15 cellular contexts compared by ENCODE assay signal in genomic region chr12:120324841-120325417, GRCh38. TPM values are rescaled to one million over a fixed set of nuclear protein-coding genes. Genes with fewer than 3 reads are reported as not detected.
DNase-seq lines count a peak whose midpoint lies in the region; FAIRE-seq and TF ChIP-seq lines count a peak whose summit lies in the region.
"Had no signal": no experiment of that assay in that cellular context is flagged by ENCODE, and none has a peak within 500 bp of the region (broad histone marks: within the 10 kb centered on the region; RNA-seq: fewer than 3 reads in every experiment).

No MANE protein-coding gene starts in this region.

- H3K36me3 Mint-ChIP-seq in IgD-negative memory B cell: no peaks in the 10 kb centered on the region
- H3K36me3 Mint-ChIP-seq in astrocyte (ENCODE audit: low read depth, unreplicated experiment): no peaks in the 10 kb centered on the region
- H3K36me3 Mint-ChIP-seq: activated naive CD4-positive, alpha-beta T cell treated with anti-CD3 and anti-CD28 coated beads, Interleukin-2, amount 50 U/mL, for 24 hours; natural killer cell had no signal

- H3F3A ChIP-seq in DOHH2 (ENCODE audit: control insufficient read depth, insufficient read depth) (no peaks in the 10 kb centered on the region), neural cell (ENCODE audit: insufficient read depth, low read length, poor library complexity, severe bottlenecking) (no peaks in the 10 kb centered on the region)

- peak overlapping the region; percentile 81; the same call in 1 of the 2 replicates for H3K4me3 ChIP-seq in DOHH2 (ENCODE audit: low read length)
- no peak overlapping the region for H3K4me3 ChIP-seq in astrocyte (ENCODE audit: insufficient read depth, low read depth, low read length)
- no peak overlapping the region for H3K4me3 ChIP-seq in neural cell (ENCODE audit: low read length)
- H3K4me3 ChIP-seq in coronary artery: no peak overlapping the region
- peak overlapping the region in 1 of 4 donors; percentile 66 for H3K4me3 ChIP-seq in esophagus muscularis mucosa

- peak overlapping the region; percentile 100 for H3K4me2 ChIP-seq in DOHH2 (ENCODE audit: low read length)
- H3K4me2 ChIP-seq in astrocyte (ENCODE audit: low read length): peak overlapping the region; percentile 94
- H3K4me2 ChIP-seq in neural cell (ENCODE audit: low read length): no peak overlapping the region

- TF ChIP-seq CTCF in DOHH2 (IDR thresholded peaks at IDR 0.05; ENCODE audit: low read depth, low read length, poor library complexity, severe bottlenecking) (no peak), astrocyte (IDR thresholded peaks at IDR 0.05; ENCODE audit: insufficient read depth, low read depth, low read length) (no peak), neural cell (IDR thresholded peaks at IDR 0.05; ENCODE audit: poor library complexity, severe bottlenecking) (no peak), coronary artery (IDR thresholded peaks at IDR 0.05) (no peak), esophagus muscularis mucosa (IDR thresholded peaks at IDR 0.05) (no peak)

- H3K27me3 ChIP-seq in DOHH2 (ENCODE audit: control insufficient read depth, low read length) (peaks cover 8% of the 10 kb centered on the region), astrocyte (ENCODE audit: insufficient read depth, low read length) (peaks cover 2% of the 10 kb centered on the region), neural cell (ENCODE audit: insufficient read depth, low read depth, low read length) (no peaks in the 10 kb centered on the region), esophagus muscularis mucosa (no peaks in the 10 kb centered on the region)
- H3K27me3 ChIP-seq: BLaER1 treated with 17β-estradiol and CSF1 and Interleukin-3, amounts not matched to agents 10 nM and 100 nM had no signal

- H3K27ac ChIP-seq in DOHH2 (ENCODE audit: low read depth, low read length) (no peak overlapping the region), astrocyte (ENCODE audit: low read depth, low read length) (no peak overlapping the region), neural cell (ENCODE audit: low read length) (no peak overlapping the region), coronary artery (no peak overlapping the region), esophagus muscularis mucosa (replicated peaks in 1 of 4) (no peak overlapping the region)
- H3K27ac ChIP-seq: thoracic aorta had no signal

- H3K4me1 Mint-ChIP-seq in IgD-negative memory B cell (peaks cover 3 to 5% (median 4%) of the 10 kb centered on the region in 3 donors), astrocyte (ENCODE audit: low read depth, unreplicated experiment) (no peaks in the 10 kb centered on the region)

- peak overlapping the region in 3 of 4 donors; percentile 84 to 93 (median 93) for H3K4me3 Mint-ChIP-seq in IgD-negative memory B cell
- no peak overlapping the region for H3K4me3 Mint-ChIP-seq in astrocyte (ENCODE audit: unreplicated experiment)

- no peak for TF ChIP-seq POLR2A in esophagus muscularis mucosa (IDR thresholded peaks at IDR 0.05; ENCODE audit: low read depth)

- intact Hi-C loops in esophagus muscularis mucosa (cut with DNase I): loop anchor here (1.0 kb wide), 1 partner anchor 112 kb away; no protein-coding TSS in a partner anchor

- H3K9me3 Mint-ChIP-seq in IgD-negative memory B cell: no peaks in the 10 kb centered on the region
- H3K9me3 Mint-ChIP-seq in astrocyte (ENCODE audit: unreplicated experiment): no peaks in the 10 kb centered on the region
- H3K9me3 Mint-ChIP-seq: activated naive CD4-positive, alpha-beta T cell treated with anti-CD3 and anti-CD28 coated beads, Interleukin-2, amount 50 U/mL, for 24 hours; natural killer cell had no signal

- H3K36me3 ChIP-seq in DOHH2 (ENCODE audit: control insufficient read depth, low read length) (no peaks in the 10 kb centered on the region), astrocyte (ENCODE audit: insufficient read depth, low read length) (no peaks in the 10 kb centered on the region), neural cell (ENCODE audit: insufficient read depth, low read length) (no peaks in the 10 kb centered on the region), esophagus muscularis mucosa (no peaks in the 10 kb centered on the region)
- H3K36me3 ChIP-seq: BLaER1 treated with 17β-estradiol and CSF1 and Interleukin-3, amounts not matched to agents 10 nM and 100 nM; thoracic aorta had no signal

- H3K27ac Mint-ChIP-seq in IgD-negative memory B cell (no peak overlapping the region), astrocyte (ENCODE audit: unreplicated experiment) (no peak overlapping the region)

- H4K20me1 ChIP-seq in DOHH2 (ENCODE audit: control insufficient read depth, insufficient read depth, low read depth, low read length): no peaks in the 10 kb centered on the region
- no peaks in the 10 kb centered on the region for H4K20me1 ChIP-seq in astrocyte (ENCODE audit: insufficient read depth, low read length)
- H4K20me1 ChIP-seq in neural cell (ENCODE audit: insufficient read depth): no peaks in the 10 kb centered on the region
- H4K20me1 ChIP-seq: BLaER1 treated with 17β-estradiol and CSF1 and Interleukin-3, amounts not matched to agents 10 nM and 100 nM had no signal

- TF ChIP-seq EP300 in neural cell (conservative IDR thresholded peaks at IDR 0.05; ENCODE audit: poor library complexity, severe bottlenecking) (no peak), esophagus muscularis mucosa (IDR thresholded peaks at IDR 0.05) (no peak)

- H2AFZ ChIP-seq in astrocyte (ENCODE audit: low read depth, low read length) (no peak overlapping the region), neural cell (ENCODE audit: low read depth, low read length) (no peak overlapping the region)

- 65% methylated on average over 9 of the region's 9 CpGs for WGBS in esophagus muscularis mucosa

- TF ChIP-seq RAD21 in neural cell (conservative IDR thresholded peaks at IDR 0.05): no peak

- H3K9ac ChIP-seq in astrocyte (ENCODE audit: low read length) (peak overlapping the region; percentile 72), neural cell (ENCODE audit: low read length) (peak overlapping the region; percentile 64)

- H3K9me2 ChIP-seq in DOHH2 (replicated peaks; ENCODE audit: control insufficient read depth, low read length) (no peaks in the 10 kb centered on the region), neural cell (ENCODE audit: insufficient read depth, low read length) (no peaks in the 10 kb centered on the region)

- DNase-seq in astrocyte (ENCODE audit: low read depth): no peak
- DNase-seq in coronary artery (ENCODE audit: low spot score): no peak
- no peak for DNase-seq in NCI-H748 treated with DMSO at 0.1 percent for 48 hours (lab: John Stamatoyannopoulos, UW)
- no peak for DNase-seq in esophagus muscularis mucosa (ENCODE audit: extremely low spot score)

- H3K9me3 ChIP-seq in DOHH2 (ENCODE audit: control insufficient read depth, insufficient read depth, low read length) (no peaks in the 10 kb centered on the region), astrocyte (ENCODE audit: insufficient read depth, low read depth, low read length) (no peaks in the 10 kb centered on the region), neural cell (ENCODE audit: low read length) (no peaks in the 10 kb centered on the region), esophagus muscularis mucosa (no peaks in the 10 kb centered on the region)
- H3K9me3 ChIP-seq: BLaER1 treated with 17β-estradiol and CSF1 and Interleukin-3, amounts not matched to agents 10 nM and 100 nM; thoracic aorta had no signal

- H3K27me3 Mint-ChIP-seq in IgD-negative memory B cell: peaks cover 2% of the 10 kb centered on the region
- H3K27me3 Mint-ChIP-seq in astrocyte (ENCODE audit: low read depth, unreplicated experiment): peaks cover 8% of the 10 kb centered on the region
- H3K27me3 Mint-ChIP-seq: activated naive CD4-positive, alpha-beta T cell treated with anti-CD3 and anti-CD28 coated beads, Interleukin-2, amount 50 U/mL, for 24 hours had no signal

- FAIRE-seq in astrocyte (lab: Jason Lieb, UNC): no peak

- H3K4me1 ChIP-seq in DOHH2 (ENCODE audit: control insufficient read depth, low read length) (peaks cover 14% of the 10 kb centered on the region), astrocyte (ENCODE audit: insufficient read depth, low read length) (peaks cover 4% of the 10 kb centered on the region), esophagus muscularis mucosa (peaks cover 0 to 9% (median 6%) of the 10 kb centered on the region in 4 donors)

- H3K79me2 ChIP-seq in DOHH2 (ENCODE audit: control insufficient read depth, low read length): no peaks in the 10 kb centered on the region
- H3K79me2 ChIP-seq in astrocyte (ENCODE audit: insufficient read depth, low read length): no peaks in the 10 kb centered on the region
- no peaks in the 10 kb centered on the region for H3K79me2 ChIP-seq in neural cell (replicated peaks; ENCODE audit: insufficient read depth, low read length)

TF ChIP-seq in neural cell, 6 proteins besides CTCF, POLR2A, EP300 and RAD21 (continues in another document):
- no peak for TF ChIP-seq TAF1 (IDR thresholded peaks at IDR 0.05; ENCODE audit: low read depth)
- TF ChIP-seq EZH2 (IDR thresholded peaks at IDR 0.05; ENCODE audit: borderline replicate concordance, insufficient read depth, low read length, poor library complexity, severe bottlenecking): no peak
- TF ChIP-seq POLR2AphosphoS5 (IDR thresholded peaks at IDR 0.05): no peak
- TF ChIP-seq MXI1 (conservative IDR thresholded peaks at IDR 0.05; ENCODE audit: poor library complexity, severe bottlenecking): no peak

RNA-seq across cellular contexts. Expression of gene PLA2G1B, which starts 2.6 kb away (rescaled TPM):
- polyA plus RNA-seq in IgD-negative memory B cell: not detected
- not detected in 2 replicates for total RNA-seq in astrocyte
- polyA plus RNA-seq in neural cell: not detected in 2 replicates
- polyA minus RNA-seq in neural cell: not detected in 2 replicates
- not detected for total RNA-seq in esophagus muscularis mucosa
- total RNA-seq: bronchial epithelial cell, lower leg skin, sciatic nerve, thoracic aorta had no signal

RNA-seq across cellular contexts. Expression of gene SIRT4, which starts 22.8 kb away (rescaled TPM):
- polyA plus RNA-seq in IgD-negative memory B cell (0.74 TPM), neural cell (9.7 and 13.8 TPM in 2 replicates)
- total RNA-seq in astrocyte (2.5 and 2.7 TPM in 2 replicates), esophagus muscularis mucosa (1 to 10 TPM in 3 of 4 donors, under 1 TPM in 1; 0.66 to 2.3 (median 2.1) TPM)
- polyA minus RNA-seq in neural cell: 5.8 and 7.5 TPM in 2 replicates

RNA-seq across cellular contexts. Expression of gene RNU4-1, which starts 31.9 kb away (rescaled TPM):
- not detected for polyA plus RNA-seq in IgD-negative memory B cell
- 2,477 and 2,591 TPM in 2 replicates for total RNA-seq in astrocyte
- under 0.01 TPM in 1 of 2 replicates, not detected in the other for polyA plus RNA-seq in neural cell
- polyA minus RNA-seq in neural cell: under 0.01 TPM in 2 replicates
- under 1 TPM in 2 of 4 donors, not detected in 2; under 0.01 TPM for total RNA-seq in esophagus muscularis mucosa
- total RNA-seq: thoracic aorta had no signal

RNA-seq across cellular contexts. Expression of gene RNU4-2, which starts 33.2 kb away (rescaled TPM):
- not detected for polyA plus RNA-seq in IgD-negative memory B cell
- 2,157 and 2,549 TPM in 2 replicates for total RNA-seq in astrocyte
- polyA plus RNA-seq in neural cell: under 0.01 TPM in 1 of 2 replicates, not detected in the other
- polyA minus RNA-seq in neural cell: under 0.01 TPM in 2 replicates
- total RNA-seq in esophagus muscularis mucosa: under 1 TPM in 2 of 4 donors, not detected in 2; under 0.01 TPM

RNA-seq across cellular contexts. Expression of gene MSI1, which starts 44.0 kb away (rescaled TPM):
- not detected for polyA plus RNA-seq in IgD-negative memory B cell
- total RNA-seq in astrocyte: 16.0 and 16.4 TPM in 2 replicates
- polyA plus RNA-seq in neural cell: 7.5 and 9.2 TPM in 2 replicates
- polyA minus RNA-seq in neural cell: 17.6 and 19.7 TPM in 2 replicates
- total RNA-seq in esophagus muscularis mucosa: under 1 TPM in 3 of 4 donors, not detected in 1; 0.11 to 0.19 (median 0.17) TPM
- total RNA-seq: bronchial epithelial cell, natural killer cell, RPMI7951 had no signal

Comparison
In these comparisons a context has a peak if more than half of its experiments do, and no peak if none do; other contexts are left out.
1. RNA of gene RNU4-1, which starts 31.9 kb away (total RNA-seq): 2,477 to 2,591 TPM in astrocyte; under 0.01 TPM in esophagus muscularis mucosa; every median in the first group is over 1,000 times any median in the second.